ENCODE assay signal across 8 cellular contexts in genomic region chr11:126440792-126441514, GRCh38.
DNase-seq lines count a peak whose midpoint lies in the region; TF ChIP-seq lines count a peak whose summit lies in the region.

No MANE protein-coding gene starts in this region.

- TF ChIP-seq POLR2A in prostate gland (IDR thresholded peaks at IDR 0.05): no peak
- no peak for TF ChIP-seq POLR2A in uterus (IDR thresholded peaks at IDR 0.05)

- TF ChIP-seq CTCF in SU-DHL-6 (IDR thresholded peaks at IDR 0.05; ENCODE audit: insufficient read depth, low read length, poor library complexity, severe bottlenecking): peak; percentile 29
- peak; percentile 98 for TF ChIP-seq CTCF in left ventricle myocardium inferior (IDR thresholded peaks at IDR 0.05; ENCODE audit: borderline replicate concordance)
- TF ChIP-seq CTCF in prostate gland (IDR thresholded peaks at IDR 0.05): peak; percentile 83 to 96 (median 92)
- TF ChIP-seq CTCF in uterus (IDR thresholded peaks at IDR 0.05): peak; percentile 95 to 97 (median 96)

- H3K9ac ChIP-seq in SU-DHL-6 (ENCODE audit: low read length): no peak overlapping the region

- DNase-seq in EH (ENCODE audit: low read depth) (peak; percentile 73), HEK293T (ENCODE audit: extremely low spot score) (peak; percentile 93), NCI-H1417 (lab: John Stamatoyannopoulos, UW) (peak; percentile 81 to 91 (median 83)), left ventricle myocardium inferior (peak; percentile 74), prostate gland (ENCODE audit: low spot score) (peak; percentile 59), uterus (peak; percentile 84 to 90)
- DNase-seq in activated naive CD8-positive, alpha-beta T cell treated with anti-CD3 and anti-CD28 coated beads, Interleukin-2, amount 50 U/mL, for 16 hours (ENCODE audit: low read depth, low spot score): peak; percentile 44

- no peaks in the 10 kb centered on the region for H3K36me3 ChIP-seq in SU-DHL-6 (ENCODE audit: low read length)
- no peaks in the 10 kb centered on the region for H3K36me3 ChIP-seq in left ventricle myocardium inferior
- no peaks in the 10 kb centered on the region for H3K36me3 ChIP-seq in prostate gland
- H3K36me3 ChIP-seq in uterus: no peaks in the 10 kb centered on the region

- no peaks in the 10 kb centered on the region for H3F3A ChIP-seq in SU-DHL-6 (ENCODE audit: insufficient read depth)

- no peak overlapping the region for H2AFZ ChIP-seq in SU-DHL-6 (ENCODE audit: low read depth, low read length, severe bottlenecking)

- CTCF ChIA-PET in HEK293T (lab: Yijun Ruan, JAX): interaction anchor here (0.6 to 1.3 kb wide), 6 partner anchors 40 to 904 kb away, joined by 3 to 12 read pairs (median 4); no protein-coding TSS in a partner anchor

- WGBS in prostate gland: 22% methylated on average over 21 of the region's 21 CpGs

- H3K4me2 ChIP-seq in SU-DHL-6 (ENCODE audit: low read depth, low read length, poor library complexity, severe bottlenecking): no peak overlapping the region

- H4K20me1 ChIP-seq in SU-DHL-6 (ENCODE audit: low read depth, low read length): no peaks in the 10 kb centered on the region

- H3K27me3 ChIP-seq in SU-DHL-6 (ENCODE audit: low read length) (no peaks in the 10 kb centered on the region), left ventricle myocardium inferior (ENCODE audit: low read depth) (peaks cover 15% of the 10 kb centered on the region), prostate gland (replicated peaks; ENCODE audit: insufficient read depth) (no peaks in the 10 kb centered on the region), uterus (no peaks in the 10 kb centered on the region)

- H3K79me2 ChIP-seq in SU-DHL-6 (ENCODE audit: insufficient read depth, low read length): no peaks in the 10 kb centered on the region

- POLR2A ChIA-PET in HEK293T (lab: Yijun Ruan, JAX): no interaction called here

- intact Hi-C loops in left ventricle myocardium inferior (cut with micrococcal nuclease): loop anchor here (5.0 kb wide), 1 partner anchor 41 kb away; no protein-coding TSS in a partner anchor
- intact Hi-C loops in prostate gland (cut with DNase I): loop anchor here (5.0 to 10.0 kb wide), 3 partner anchors 41 to 904 kb away; no protein-coding TSS in a partner anchor
- intact Hi-C loops in uterus (cut with DNase I; ENCODE audit: low total_unique reads): loop anchor here (2.0 kb wide), 1 partner anchor 40 kb away; no protein-coding TSS in a partner anchor

- peaks cover 33% of the 10 kb centered on the region for H3K4me1 ChIP-seq in left ventricle myocardium inferior
- H3K4me1 ChIP-seq in prostate gland (replicated peaks): no peaks in the 10 kb centered on the region
- no peaks in the 10 kb centered on the region for H3K4me1 ChIP-seq in uterus

- no peaks in the 10 kb centered on the region for H3K9me2 ChIP-seq in SU-DHL-6 (replicated peaks; ENCODE audit: insufficient read depth, low read length)

- H3K27ac ChIP-seq in SU-DHL-6 (ENCODE audit: low read depth, low read length): no peak overlapping the region
- H3K27ac ChIP-seq in left ventricle myocardium inferior (replicated peaks): no peak overlapping the region
- no peak overlapping the region for H3K27ac ChIP-seq in prostate gland
- H3K27ac ChIP-seq in uterus: no peak overlapping the region

- no peaks in the 10 kb centered on the region for H3K9me3 ChIP-seq in SU-DHL-6 (ENCODE audit: insufficient read depth, low read length)
- no peaks in the 10 kb centered on the region for H3K9me3 ChIP-seq in left ventricle myocardium inferior (replicated peaks)
- no peaks in the 10 kb centered on the region for H3K9me3 ChIP-seq in prostate gland
- H3K9me3 ChIP-seq in uterus: no peaks in the 10 kb centered on the region

- H3K4me3 ChIP-seq in SU-DHL-6 (ENCODE audit: insufficient read depth, low read length, poor library complexity, severe bottlenecking) (no peak overlapping the region), left ventricle myocardium inferior (peak overlapping the region; percentile 4), prostate gland (no peak overlapping the region), uterus (no peak overlapping the region)

TF ChIP-seq in HEK293T, 16 proteins besides CTCF, POLR2A, EP300 and RAD21:
- TF ChIP-seq NFRKB (IDR thresholded peaks at IDR 0.05) (no peak), L3MBTL2 (conservative IDR thresholded peaks at IDR 0.05) (peak; percentile 79)
- TF ChIP-seq, protein P1, sequence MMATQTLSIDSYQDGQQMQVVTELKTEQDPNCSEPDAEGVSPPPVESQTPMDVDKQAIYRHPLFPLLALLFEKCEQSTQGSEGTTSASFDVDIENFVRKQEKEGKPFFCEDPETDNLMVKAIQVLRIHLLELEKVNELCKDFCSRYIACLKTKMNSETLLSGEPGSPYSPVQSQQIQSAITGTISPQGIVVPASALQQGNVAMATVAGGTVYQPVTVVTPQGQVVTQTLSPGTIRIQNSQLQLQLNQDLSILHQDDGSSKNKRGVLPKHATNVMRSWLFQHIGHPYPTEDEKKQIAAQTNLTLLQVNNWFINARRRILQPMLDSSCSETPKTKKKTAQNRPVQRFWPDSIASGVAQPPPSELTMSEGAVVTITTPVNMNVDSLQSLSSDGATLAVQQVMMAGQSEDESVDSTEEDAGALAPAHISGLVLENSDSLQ (IDR thresholded peaks at IDR 0.05): no peak

Comparison
In these comparisons a context has a peak if more than half of its experiments do, and no peak if none do; other contexts are left out.
1. CTCF ChIP-seq: peak in every context shown above with its lines; median percentile 98 in left ventricle myocardium inferior; 96 in uterus; 92 in prostate gland; 29 in SU-DHL-6.